ENCODE assay signal across 8 cellular contexts in the genomic region with DNA sequence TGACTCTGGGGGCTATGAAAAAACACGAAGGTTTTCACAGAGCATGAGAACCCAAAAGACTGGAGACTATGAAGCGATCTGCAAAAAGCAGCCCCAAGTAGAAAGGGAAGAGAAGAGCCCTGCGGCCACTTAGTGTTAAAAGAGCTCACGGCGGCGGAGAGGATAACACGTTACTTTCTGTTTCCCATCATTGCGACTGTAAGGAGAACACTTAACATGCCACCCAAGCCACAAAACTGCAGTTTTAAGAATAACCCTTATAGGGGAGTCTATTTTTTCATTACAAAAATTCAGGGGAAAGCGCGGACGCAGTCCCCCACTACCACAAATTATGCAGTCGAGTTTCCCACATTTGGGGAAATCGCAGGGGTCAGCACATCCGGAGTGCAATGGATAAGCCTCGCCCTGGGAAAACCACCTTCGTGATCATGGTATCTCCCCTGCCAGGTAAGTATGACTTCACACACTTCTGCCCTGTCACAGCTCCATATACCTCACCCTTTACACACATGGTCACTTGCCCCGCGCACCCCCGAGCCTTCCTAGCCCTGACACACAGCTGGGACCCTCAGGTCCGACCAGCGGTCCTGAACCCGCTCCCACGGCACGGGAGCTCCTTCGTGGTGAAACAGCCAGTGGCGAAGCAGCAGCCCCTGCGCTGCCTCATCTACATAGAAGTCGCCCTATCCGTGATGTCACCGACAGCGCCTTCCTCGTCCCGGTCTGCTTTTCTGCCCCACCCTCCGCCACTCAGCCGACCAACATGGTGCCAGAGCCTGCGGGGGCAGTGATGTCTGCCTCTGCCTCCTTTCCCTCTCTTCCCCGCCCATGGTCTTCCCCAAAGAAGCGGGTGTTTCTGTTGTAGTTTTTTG.
DNase-seq lines count a peak whose midpoint lies in the region; ATAC-seq, FAIRE-seq and TF ChIP-seq lines count a peak whose summit lies in the region.
"Not testable (repeated sequence)": the region's sequence is repeated elsewhere in the genome, so short reads cannot be mapped to it uniquely, and the experiment has no call there.

No MANE protein-coding gene starts in this region.

- not testable (repeated sequence) for H3K9me3 ChIP-seq in A673 (ENCODE audit: low read depth, low read length, poor library complexity, severe bottlenecking); K562 (replicated peaks; ENCODE audit: control insufficient read depth, insufficient read depth, low read depth, low read length)

- peak overlapping the region; percentile 52; the same call in 1 of the 2 replicates for H3K4me2 ChIP-seq in K562 (ENCODE audit: insufficient read depth, low read length)

- H4K20me1 ChIP-seq in K562 (replicated peaks; ENCODE audit: control insufficient read depth, insufficient read depth, low read length) = not testable (repeated sequence)

- in situ Hi-C loops in K562 (cut with MboI) = not testable (repeated sequence)

- peak; percentile 92 for FAIRE-seq in K562 (lab: Jason Lieb, UNC)

- peak overlapping the region; percentile 73 to 83 for H3K9ac ChIP-seq in K562 (ENCODE audit: insufficient read depth in 1 of 2, low read depth in 2 of 2, low read length in 2 of 2)

- TF ChIP-seq POLR2A in K562 (conservative IDR thresholded peaks at IDR 0.05) = peak; percentile 100

- ATAC-seq in GM18861 (IDR thresholded peaks at IDR 0.05; ENCODE audit: unreplicated experiment) = peak; percentile 71
- peak; percentile 70 for ATAC-seq in HG03025 (IDR thresholded peaks at IDR 0.05; ENCODE audit: low FRiP score, unreplicated experiment)
- peak; percentile 94 for ATAC-seq in K562

- H3K27me3 ChIP-seq in A673 (replicated peaks; ENCODE audit: insufficient read depth, low read depth, low read length, poor library complexity); K562 (ENCODE audit: control insufficient read depth in 2 of 2, insufficient read depth in 2 of 2, low read length in 2 of 2): not testable (repeated sequence)

- H3K4me1 ChIP-seq in A673 (ENCODE audit: insufficient read depth, low read length, poor library complexity, severe bottlenecking); K562 (replicated peaks in 1 of 2; ENCODE audit: control insufficient read depth in 2 of 2, insufficient read depth in 2 of 2, low read length in 2 of 2): not testable (repeated sequence)

- H3K9me1 ChIP-seq in K562 (ENCODE audit: control insufficient read depth, insufficient read depth, low read length) = not testable (repeated sequence)

- DNase-seq in A673 (ENCODE audit: low spot score) (peak; percentile 86), NCI-H1930 (lab: John Stamatoyannopoulos, UW) (peak; percentile 28 to 89), T-helper 9 cell (peak; percentile 32), K562 (ENCODE audit: extremely low read depth in 1 of 4, low spot score in 3 of 4) (peak in 3 of 4 experiments; percentile 43 to 94 (median 43)), iPS DF 4.7 (ENCODE audit: extremely low read depth, low spot score) (peak; percentile 91), skeletal muscle cell (ENCODE audit: low read depth) (peak; percentile 94)

- H3K4me3 ChIP-seq in A673 (ENCODE audit: low read depth, low read length, poor library complexity, severe bottlenecking) (peak overlapping the region; percentile 33), K562 (peak overlapping the region; percentile 37), skeletal muscle cell (ENCODE audit: low read depth, low read length) (peak overlapping the region; percentile 30)

- TF ChIP-seq EP300 in K562 (IDR thresholded peaks at IDR 0.05; ENCODE audit: low read length) = not testable (repeated sequence)

- 0% methylated on average over 16 of the region's 38 CpGs for WGBS in K562 (ENCODE audit: insufficient coverage, low coverage, missing lambda C conversion rate)

- 0 out of 2 replicates have a peak overlapping the region, but pooled peaks have one; percentile 74 for H2AFZ ChIP-seq in K562 (ENCODE audit: low read depth, low read length)

- not testable (repeated sequence) for TF ChIP-seq CTCF in A673 (conservative IDR thresholded peaks at IDR 0.05; ENCODE audit: low read depth, low read length); K562 (IDR thresholded peaks at IDR 0.05 in 2 of 3, conservative IDR thresholded peaks at IDR 0.05 in 1 of 3; ENCODE audit: insufficient read depth in 2 of 3, low read depth in 1 of 3, low read length in 3 of 3)

- not testable (repeated sequence) for H3K79me2 ChIP-seq in K562 (ENCODE audit: control insufficient read depth, insufficient read depth, low read length)

- H3K36me3 ChIP-seq in A673 (ENCODE audit: insufficient read depth, low read length, poor library complexity, severe bottlenecking); K562 (ENCODE audit: control insufficient read depth, insufficient read depth, low read length): not testable (repeated sequence)

- CTCF ChIA-PET in A673 (lab: Charles Lee); K562 (lab: Yijun Ruan, JAX; ENCODE audit: low intra/inter-chr PET ratio): not testable (repeated sequence)

- POLR2A ChIA-PET in A673 (lab: Charles Lee; ENCODE audit: low non-redundant PET) (interaction anchor here (0.5 to 0.6 kb wide), 2 partner anchors 296 to 364 kb away, joined by 3 read pairs; no protein-coding TSS in a partner anchor), K562 (lab: Yijun Ruan, JAX) (interaction anchor here (0.8 to 1.0 kb wide), 3 partner anchors 17 to 295 kb away, joined by 3 to 5 read pairs (median 3); no protein-coding TSS in a partner anchor)

- not testable (repeated sequence) for H3K27ac ChIP-seq in A673 (ENCODE audit: low read depth, low read length, poor library complexity, severe bottlenecking)
- H3K27ac ChIP-seq in K562 (ENCODE audit: extremely low read depth, low read depth, low read length) = peak overlapping the region; percentile 82

- TF ChIP-seq RAD21 in K562 (CRISPR knock-in tag; conservative IDR thresholded peaks at IDR 0.05 in 1 of 2, IDR thresholded peaks at IDR 0.05 in 1 of 2) = peak; percentile 33; a peak in 2 of 4 replicates

- BruUV-seq in A673 (replicated peaks; lab: Mats Ljungman, UMichigan) = TSS peak; percentile 100
- BruUV-seq in K562 (replicated peaks; lab: Mats Ljungman, UMichigan) = TSS peak; percentile 100

- intact Hi-C loops in A673 (cut with micrococcal nuclease; ENCODE audit: unreplicated experiment); K562 (cut with micrococcal nuclease): not testable (repeated sequence)

TF ChIP-seq in K562, 482 proteins besides CTCF, POLR2A, EP300 and RAD21 (continues in another document):
- peak; percentile 98 for TF ChIP-seq CHCHD3 (CRISPR knock-in tag; IDR thresholded peaks at IDR 0.05)
- TF ChIP-seq, protein P1, sequence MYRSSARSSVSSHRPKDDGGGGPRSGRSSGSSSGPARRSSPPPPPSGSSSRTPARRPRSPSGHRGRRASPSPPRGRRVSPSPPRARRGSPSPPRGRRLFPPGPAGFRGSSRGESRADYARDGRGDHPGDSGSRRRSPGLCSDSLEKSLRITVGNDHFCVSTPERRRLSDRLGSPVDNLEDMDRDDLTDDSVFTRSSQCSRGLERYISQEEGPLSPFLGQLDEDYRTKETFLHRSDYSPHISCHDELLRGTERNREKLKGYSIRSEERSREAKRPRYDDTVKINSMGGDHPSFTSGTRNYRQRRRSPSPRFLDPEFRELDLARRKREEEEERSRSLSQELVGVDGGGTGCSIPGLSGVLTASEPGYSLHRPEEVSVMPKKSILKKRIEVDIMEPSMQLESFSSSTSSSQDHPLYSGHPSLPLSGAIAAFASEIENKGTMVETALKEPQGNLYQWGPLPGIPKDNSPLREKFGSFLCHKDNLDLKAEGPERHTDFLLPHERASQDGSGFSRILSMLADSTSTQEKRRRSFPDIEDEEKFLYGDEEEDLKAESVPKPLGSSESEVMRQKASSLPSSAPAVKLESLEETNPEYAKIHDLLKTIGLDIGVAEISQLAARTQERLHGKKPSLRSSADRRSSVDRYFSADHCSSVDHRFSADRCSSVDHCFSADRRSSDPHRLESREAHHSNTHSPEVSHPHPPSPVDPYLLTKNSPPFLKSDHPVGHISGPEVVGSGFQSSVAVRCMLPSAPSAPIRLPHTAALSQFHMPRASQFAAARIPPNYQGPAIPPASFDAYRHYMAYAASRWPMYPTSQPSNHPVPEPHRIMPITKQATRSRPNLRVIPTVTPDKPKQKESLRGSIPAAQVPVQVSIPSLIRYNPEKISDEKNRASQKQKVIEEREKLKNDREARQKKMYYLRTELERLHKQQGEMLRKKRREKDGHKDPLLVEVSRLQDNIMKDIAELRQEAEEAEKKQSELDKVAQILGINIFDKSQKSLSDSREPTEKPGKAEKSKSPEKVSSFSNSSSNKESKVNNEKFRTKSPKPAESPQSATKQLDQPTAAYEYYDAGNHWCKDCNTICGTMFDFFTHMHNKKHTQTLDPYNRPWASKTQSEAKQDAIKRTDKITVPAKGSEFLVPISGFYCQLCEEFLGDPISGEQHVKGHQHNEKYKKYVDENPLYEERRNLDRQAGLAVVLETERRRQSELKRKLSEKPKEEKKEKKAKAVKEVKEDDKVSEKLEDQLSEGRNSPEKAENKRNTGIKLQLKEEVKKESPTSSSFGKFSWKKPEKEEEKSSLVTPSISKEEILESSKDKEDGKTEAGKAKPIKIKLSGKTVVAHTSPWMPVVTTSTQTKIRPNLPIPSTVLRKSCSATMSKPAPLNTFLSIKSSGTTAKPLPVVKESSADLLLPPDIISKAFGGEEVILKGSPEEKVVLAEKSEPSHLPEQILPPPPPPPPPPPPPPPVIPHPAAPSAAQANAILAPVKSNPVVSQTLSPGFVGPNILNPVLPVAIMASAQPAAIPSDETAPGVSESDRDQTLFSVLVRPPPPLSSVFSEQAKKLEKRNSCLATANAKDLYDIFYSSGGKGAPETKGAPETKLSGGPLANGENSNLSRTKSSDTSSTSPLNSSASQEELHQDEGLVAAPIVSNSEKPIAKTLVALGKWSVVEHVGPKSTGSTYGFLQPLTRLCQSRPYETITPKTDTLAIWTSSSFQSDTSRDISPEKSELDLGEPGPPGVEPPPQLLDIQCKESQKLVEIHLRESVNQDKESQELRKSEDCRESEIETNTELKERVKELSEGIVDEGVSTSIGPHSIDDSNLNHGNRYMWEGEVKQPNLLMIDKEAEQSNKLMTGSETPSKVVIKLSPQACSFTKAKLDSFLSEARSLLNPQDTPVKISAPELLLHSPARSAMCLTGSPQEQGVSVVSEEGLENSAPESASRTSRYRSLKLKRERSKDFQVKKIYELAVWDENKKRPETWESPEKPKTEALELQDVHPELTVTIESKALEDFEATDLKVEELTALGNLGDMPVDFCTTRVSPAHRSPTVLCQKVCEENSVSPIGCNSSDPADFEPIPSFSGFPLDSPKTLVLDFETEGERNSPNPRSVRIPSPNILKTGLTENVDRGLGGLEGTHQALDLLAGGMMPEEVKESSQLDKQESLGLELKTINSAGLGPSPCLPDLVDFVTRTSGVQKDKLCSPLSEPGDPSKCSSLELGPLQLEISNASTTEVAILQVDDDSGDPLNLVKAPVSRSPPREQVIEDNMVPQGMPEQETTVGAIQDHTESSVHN (IDR thresholded peaks at IDR 0.05; ENCODE audit: borderline replicate concordance in 1 of 2, low read depth in 1 of 2) = peak in 1 of 2 experiments; percentile 97; a peak in 2 of 4 replicates
- TF ChIP-seq KLF10 (CRISPR knock-in tag; IDR thresholded peaks at IDR 0.05) = peak; percentile 91
- TF ChIP-seq RBFOX2 (IDR thresholded peaks at IDR 0.05; ENCODE audit: low read depth, low read length) = peak; percentile 72
- peak; percentile 77 for TF ChIP-seq SOX6 (IDR thresholded peaks at IDR 0.05)

Comparison
In these comparisons a context has a peak if more than half of its experiments do, and no peak if none do; other contexts are left out.
1. DNase-seq: peak in every context shown above with its lines; median percentile 94 in skeletal muscle cell; 91 in iPS DF 4.7; 86 in A673; 58 in NCI-H1930; 43 in K562; 32 in T-helper 9 cell.